1 cellular context compared by ENCODE assay signal in genomic region chr11:68962527-68963250, GRCh38.
TF ChIP-seq lines count a peak whose summit lies in the region.

No MANE protein-coding gene starts in this region.

TF ChIP-seq in GM23338, 12 proteins besides CTCF, POLR2A, EP300 and RAD21 (continued from another document):
- no peak for TF ChIP-seq REST (IDR thresholded peaks at IDR 0.05; ENCODE audit: unreplicated experiment)
